In the genomic region with DNA sequence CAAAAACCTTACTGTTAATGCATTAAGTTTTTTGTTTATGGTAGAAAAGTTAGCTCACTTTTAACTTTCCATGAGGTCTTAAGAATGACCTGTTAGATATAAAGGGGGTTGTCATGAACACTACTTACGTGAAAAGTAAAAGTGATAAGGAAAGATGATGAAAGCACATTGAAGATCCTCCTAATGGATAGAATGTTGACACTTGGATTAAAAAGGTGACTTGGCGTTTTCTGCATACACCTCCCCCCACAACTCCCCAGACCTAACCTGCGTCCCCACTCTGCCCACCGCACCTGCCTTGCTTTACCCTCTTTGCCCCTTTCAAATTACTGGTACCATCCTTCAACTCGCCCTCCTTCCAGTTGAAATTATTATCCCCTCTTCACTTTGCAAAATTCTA, we compare ENCODE assay signal across 20 cellular contexts.
"Had no signal": no experiment of that assay in that cellular context is flagged by ENCODE, and none has a peak within 500 bp of the region (broad histone marks: within the 10 kb centered on the region; RNA-seq: fewer than 3 reads in every experiment).

No MANE protein-coding gene starts in this region.

- H3K36me3 ChIP-seq: adrenal gland, ascending aorta, brain microvascular endothelial cell, lower lobe of right lung, sigmoid colon, upper lobe of right lung had no signal

- H3K4me1 Mint-ChIP-seq: activated CD8-positive, alpha-beta memory T cell treated with anti-CD3 and anti-CD28 coated beads, Interleukin-2, amount 10 ng/mL, durations not matched to agents 7 days and 5 days; central memory CD8-positive, alpha-beta T cell; naive B cell; stimulated activated memory B cell treated with anti-CD40 and anti-IgM and Interleukin-4, amounts not matched to agents 10 μg/mL and 1 μg/mL and 100 μg/mL, for 72 hours had no signal

- DNase-seq: activated CD4-positive, alpha-beta T cell treated with anti-CD3 and anti-CD28 coated beads, Interleukin-2, amount 10 ng/mL, durations not matched to agents 24 days and 14 days; activated CD8-positive, alpha-beta memory T cell treated with anti-CD3 and anti-CD28 coated beads, Interleukin-2, amount 10 ng/mL, durations not matched to agents 7 days and 5 days; activated CD8-positive, alpha-beta T cell treated with anti-CD3 and anti-CD28 coated beads for 36 hours; adrenal gland; brain microvascular endothelial cell; heart right ventricle; left colon; lower lobe of right lung; naive B cell; posterior cingulate gyrus; sigmoid colon; stimulated activated CD4-positive, alpha-beta T cell treated with anti-CD3 and anti-CD28 coated beads, Interleukin-15, amount 100 ng/mL, for 24 hours; upper lobe of right lung had no signal

- H3K4me2 ChIP-seq: smooth muscle cell had no signal

- H3K36me3 Mint-ChIP-seq: activated CD8-positive, alpha-beta memory T cell treated with anti-CD3 and anti-CD28 coated beads, Interleukin-2, amount 10 ng/mL, durations not matched to agents 7 days and 5 days; naive B cell; stimulated activated memory B cell treated with anti-CD40 and anti-IgM and Interleukin-4, amounts not matched to agents 10 μg/mL and 1 μg/mL and 100 μg/mL, for 72 hours had no signal

- ATAC-seq: activated CD4-positive, CD25-positive, alpha-beta regulatory T cell treated with anti-CD3 and anti-CD28 coated beads, Interleukin-2, amount 50 U/mL, for 24 hours; activated CD8-positive, alpha-beta memory T cell treated with anti-CD3 and anti-CD28 coated beads, Interleukin-2, amount 10 ng/mL, durations not matched to agents 7 days and 5 days; activated CD8-positive, alpha-beta T cell treated with anti-CD3 and anti-CD28 coated beads for 36 hours; heart right ventricle; left colon; lower lobe of right lung; stimulated activated memory B cell treated with anti-CD40 and anti-IgM and Interleukin-4, amounts not matched to agents 10 μg/mL and 1 μg/mL and 100 μg/mL, for 72 hours; upper lobe of right lung had no signal

- H3K27ac Mint-ChIP-seq: activated CD4-positive, alpha-beta T cell treated with anti-CD3 and anti-CD28 coated beads, Interleukin-2, amount 10 ng/mL, durations not matched to agents 24 days and 14 days; activated CD8-positive, alpha-beta memory T cell treated with anti-CD3 and anti-CD28 coated beads, Interleukin-2, amount 10 ng/mL, durations not matched to agents 7 days and 5 days; activated CD8-positive, alpha-beta T cell treated with anti-CD3 and anti-CD28 coated beads for 36 hours; activated naive CD8-positive, alpha-beta T cell; naive B cell; stimulated activated memory B cell treated with anti-CD40 and anti-IgM and Interleukin-4, amounts not matched to agents 10 μg/mL and 1 μg/mL and 100 μg/mL, for 72 hours had no signal

- H3K9me3 ChIP-seq: adrenal gland, ascending aorta, heart right ventricle, lower lobe of right lung, sigmoid colon, upper lobe of right lung had no signal

- H3K27ac ChIP-seq: brain microvascular endothelial cell had no signal

- H3K4me3 ChIP-seq: adrenal gland, ascending aorta, heart right ventricle, lower lobe of right lung, sigmoid colon, smooth muscle cell, upper lobe of right lung had no signal

- H3K4me3 Mint-ChIP-seq: activated CD4-positive, alpha-beta T cell treated with anti-CD3 and anti-CD28 coated beads, Interleukin-2, amount 10 ng/mL, durations not matched to agents 24 days and 14 days; activated CD8-positive, alpha-beta memory T cell treated with anti-CD3 and anti-CD28 coated beads, Interleukin-2, amount 10 ng/mL, durations not matched to agents 7 days and 5 days; activated CD8-positive, alpha-beta T cell treated with anti-CD3 and anti-CD28 coated beads for 36 hours; activated naive CD8-positive, alpha-beta T cell; central memory CD8-positive, alpha-beta T cell; naive B cell; neural crest cell; stimulated activated memory B cell treated with anti-CD40 and anti-IgM and Interleukin-4, amounts not matched to agents 10 μg/mL and 1 μg/mL and 100 μg/mL, for 72 hours had no signal

- H3K27me3 ChIP-seq: adrenal gland, ascending aorta, brain microvascular endothelial cell, heart right ventricle, sigmoid colon, upper lobe of right lung had no signal

- H3K27me3 Mint-ChIP-seq: activated CD4-positive, alpha-beta T cell treated with anti-CD3 and anti-CD28 coated beads, Interleukin-2, amount 10 ng/mL, durations not matched to agents 24 days and 14 days; activated CD8-positive, alpha-beta memory T cell treated with anti-CD3 and anti-CD28 coated beads, Interleukin-2, amount 10 ng/mL, durations not matched to agents 7 days and 5 days; activated CD8-positive, alpha-beta T cell treated with anti-CD3 and anti-CD28 coated beads for 36 hours; activated naive CD8-positive, alpha-beta T cell; central memory CD8-positive, alpha-beta T cell; naive B cell; stimulated activated memory B cell treated with anti-CD40 and anti-IgM and Interleukin-4, amounts not matched to agents 10 μg/mL and 1 μg/mL and 100 μg/mL, for 72 hours had no signal
